35 cellular contexts compared by ENCODE assay signal in the genomic region with DNA sequence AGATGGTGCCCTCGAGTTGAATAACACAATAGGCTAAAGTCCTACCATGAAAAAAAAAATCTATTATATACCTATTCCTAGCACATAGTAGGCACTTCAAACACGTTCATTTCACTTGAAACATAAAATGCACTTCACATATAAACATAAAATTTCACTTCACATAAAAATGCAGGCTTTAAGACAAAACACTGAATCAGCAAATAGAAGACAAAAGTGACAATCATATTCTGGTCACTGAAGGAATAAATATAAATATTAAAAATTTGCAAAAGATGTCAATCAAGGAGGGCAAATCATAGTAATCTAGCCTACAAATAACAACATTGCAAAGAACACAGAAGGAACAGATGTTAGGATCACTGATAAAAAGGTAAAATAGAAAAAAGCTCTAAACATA.
"Had no signal": no experiment of that assay in that cellular context is flagged by ENCODE, and none has a peak within 500 bp of the region (broad histone marks: within the 10 kb centered on the region; RNA-seq: fewer than 3 reads in every experiment).

No MANE protein-coding gene starts in this region.

- DNase-seq: MG63, MM.1S, MV-4-11, NCI-H1048, NCI-H1092, NCI-H1092 treated with DMSO at 0.1 percent for 48 hours, NCI-H1105, NCI-H1105 treated with DMSO at 0.1 percent for 48 hours, NCI-H1417, NCI-H1417 treated with DMSO at 0.1 percent for 48 hours, NCI-H1436, NCI-H1436 treated with DMSO at 0.1 percent for 48 hours, NCI-H146, NCI-H1694, NCI-H1694 treated with DMSO at 0.1 percent for 48 hours, NCI-H187, NCI-H187 treated with DMSO at 0.1 percent for 48 hours, NCI-H1930, NCI-H2029, NCI-H2029 treated with DMSO at 0.1 percent for 48 hours, NCI-H2081, NCI-H2081 treated with DMSO at 0.1 percent for 48 hours, NCI-H2107, NCI-H2171, NCI-H2171 treated with DMSO at 0.1 percent for 48 hours, NCI-H2227 treated with DMSO at 0.1 percent for 48 hours, NCI-H226, NCI-H345, NCI-H446, NCI-H446 treated with DMSO at 0.1 percent for 48 hours, NCI-H510A, NCI-H510A treated with DMSO at 0.1 percent for 48 hours, NCI-H524, NCI-H524 treated with DMSO at 0.1 percent for 48 hours, NCI-H526 had no signal

- H3K4me3 ChIP-seq: MG63 had no signal

- H3K27me3 ChIP-seq: MG63 had no signal

- H3K9me3 ChIP-seq: MG63 had no signal

- H3K36me3 ChIP-seq: MG63 had no signal
